In genomic region chr13:83613524-83613923, GRCh38 we compare ENCODE assay signal across 32 cellular contexts.
"Had no signal": no experiment of that assay in that cellular context is flagged by ENCODE, and none has a peak within 500 bp of the region (broad histone marks: within the 10 kb centered on the region; RNA-seq: fewer than 3 reads in every experiment).

No MANE protein-coding gene starts in this region.

- ATAC-seq: activated CD8-positive, alpha-beta T cell treated with anti-CD3 and anti-CD28 coated beads for 36 hours; activated naive CD4-positive, alpha-beta T cell treated with anti-CD3 and anti-CD28 coated beads, Interleukin-2, amount 50 U/mL, for 72 hours; activated T-cell treated with anti-CD3 and anti-CD28 coated beads, Interleukin-2, amount 50 U/mL, for 4 hours; activated T-cell treated with anti-CD3 and anti-CD28 coated beads, Interleukin-2, amount 50 U/mL, for 72 hours; activated T-helper 17 cell treated with anti-CD3 and anti-CD28 coated beads, Interleukin-2, amount 50 U/mL, for 72 hours; body of pancreas had no signal

- H3K4me1 ChIP-seq: adrenal gland, body of pancreas, breast epithelium had no signal

- H3K9me3 ChIP-seq: adrenal gland had no signal

- H3K36me3 ChIP-seq: adrenal gland, brain microvascular endothelial cell, breast epithelium had no signal

- H3K4me3 ChIP-seq: adrenal gland, body of pancreas, breast epithelium had no signal

- H3K27me3 ChIP-seq: adrenal gland, body of pancreas, brain microvascular endothelial cell, breast epithelium had no signal

- H3K27ac ChIP-seq: adrenal gland, body of pancreas, brain microvascular endothelial cell, breast epithelium, VCaP had no signal

- DNase-seq: activated B cell treated with CpG ODN at 0.5 μM for 24 hours; activated CD4-positive, alpha-beta memory T cell treated with anti-CD3 and anti-CD28 coated beads for 36 hours; activated CD4-positive, alpha-beta T cell treated with anti-CD3 and anti-CD28 coated beads for 4 hours; activated CD4-positive, alpha-beta T cell treated with anti-CD3 and anti-CD28 coated beads, Interleukin-2, amount 10 ng/mL, durations not matched to agents 24 days and 14 days; activated CD4-positive, alpha-beta T cell treated with anti-CD3 and anti-CD28 coated beads, Interleukin-2, amount 50 U/mL, for 1 hour; activated CD4-positive, alpha-beta T cell treated with anti-CD3 and anti-CD28 coated beads, Interleukin-2, amount 50 U/mL, for 4 hours; activated CD4-positive, CD25-positive, alpha-beta regulatory T cell treated with anti-CD3 and anti-CD28 coated beads, Interleukin-2, amount 50 U/mL, for 72 hours; activated CD8-positive, alpha-beta memory T cell treated with anti-CD3 and anti-CD28 coated beads, Interleukin-2, amount 50 U/mL, for 4 hours; activated CD8-positive, alpha-beta T cell treated with anti-CD3 and anti-CD28 coated beads for 36 hours; activated effector memory CD4-positive, alpha-beta T cell treated with anti-CD3 and anti-CD28 coated beads, Interleukin-2, amount 50 U/mL, for 16 hours; activated naive CD4-positive, alpha-beta T cell; activated naive CD4-positive, alpha-beta T cell treated with anti-CD3 and anti-CD28 coated beads for 36 hours; activated naive CD4-positive, alpha-beta T cell treated with anti-CD3 and anti-CD28 coated beads, Interleukin-2, amount 50 U/mL, for 16 hours; activated naive CD8-positive, alpha-beta T cell treated with anti-CD3 and anti-CD28 coated beads for 36 hours; activated T-cell treated with anti-CD3 and anti-CD28 coated beads for 4 hours; activated T-cell treated with anti-CD3 and anti-CD28 coated beads, Interleukin-2, amount 50 U/mL, for 1 hour; activated T-cell treated with anti-CD3 and anti-CD28 coated beads, Interleukin-2, amount 50 U/mL, for 4 hours; activated T-cell treated with anti-CD3 and anti-CD28 coated beads, Interleukin-2, amount 50 U/mL, for 72 hours; adrenal gland; amniotic stem cell; aorta; body of pancreas; brain microvascular endothelial cell; central memory CD4-positive, alpha-beta T cell; SW 1271; T-helper 1 cell; T-helper 2 cell; T-helper 9 cell had no signal
